In the genomic region with DNA sequence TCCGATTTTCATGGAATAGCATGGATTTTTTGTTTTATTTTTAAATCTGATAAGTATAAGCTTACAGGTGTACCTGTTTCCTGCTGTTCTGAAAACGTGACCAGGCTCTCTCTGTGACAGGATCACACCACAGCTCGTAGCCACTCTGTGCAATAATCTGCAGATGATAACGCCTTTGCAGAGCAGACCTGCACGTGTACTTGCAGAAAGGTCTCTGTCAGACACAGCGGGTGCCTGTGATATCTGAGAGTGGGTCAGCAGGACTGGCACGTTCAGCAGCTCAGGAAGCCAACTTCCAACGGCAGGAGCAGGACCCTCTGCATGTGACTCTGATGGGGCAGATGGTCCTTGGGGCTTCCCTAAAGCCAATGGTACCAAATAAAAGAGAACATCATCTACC, we compare ENCODE assay signal across 27 cellular contexts.
"Had no signal": no experiment of that assay in that cellular context is flagged by ENCODE, and none has a peak within 500 bp of the region (broad histone marks: within the 10 kb centered on the region; RNA-seq: fewer than 3 reads in every experiment).

No MANE protein-coding gene starts in this region.

- ATAC-seq: activated T-helper 17 cell treated with anti-CD3 and anti-CD28 coated beads, Interleukin-2, amount 50 U/mL, for 72 hours; T-helper 17 cell had no signal

- H3K36me3 ChIP-seq: MG63 had no signal

- H3K4me3 ChIP-seq: MG63 had no signal

- DNase-seq: activated B cell treated with CpG ODN at 0.5 μM for 24 hours; activated CD4-positive, alpha-beta memory T cell treated with anti-CD3 and anti-CD28 coated beads for 36 hours; activated CD4-positive, alpha-beta T cell treated with anti-CD3 and anti-CD28 coated beads for 1 hour; activated CD4-positive, alpha-beta T cell treated with anti-CD3 and anti-CD28 coated beads, Interleukin-2, amount 10 ng/mL, durations not matched to agents 7 days and 5 days; activated CD8-positive, alpha-beta memory T cell treated with anti-CD3 and anti-CD28 coated beads for 24 hours; activated gamma-delta T cell; activated naive CD4-positive, alpha-beta T cell treated with anti-CD3 and anti-CD28 coated beads for 36 hours; activated T-cell treated with anti-CD3 and anti-CD28 coated beads, Interleukin-2, amount 50 U/mL, for 48 hours; amygdala; cerebellar nuclear complex; KG1; MG63; MV-4-11; NCI-H1092 treated with DMSO at 0.1 percent for 48 hours; NCI-H1417 treated with DMSO at 0.1 percent for 48 hours; NCI-H187; NCI-H2081; NCI-H526; NCI-H82; NK-92 treated with Interleukin-12 subunit alpha and Interleukin-12 subunit beta, amount 100 ng/mL, for 24 hours; SIG-M5; T-helper 17 cell; T1000 had no signal

- H3K9me3 ChIP-seq: MG63 had no signal

- FAIRE-seq: astrocyte, RCC 7860, TTC549 had no signal
